Comparison of ENCODE assay signal across 1 cellular context in genomic region chr2:128348505-128349065, GRCh38.
TF ChIP-seq lines count a peak whose summit lies in the region.

No MANE protein-coding gene starts in this region.

TF ChIP-seq in IMR-90, 13 proteins besides CTCF, POLR2A, EP300 and RAD21 (continued from another document):
- TF ChIP-seq, protein P1, sequence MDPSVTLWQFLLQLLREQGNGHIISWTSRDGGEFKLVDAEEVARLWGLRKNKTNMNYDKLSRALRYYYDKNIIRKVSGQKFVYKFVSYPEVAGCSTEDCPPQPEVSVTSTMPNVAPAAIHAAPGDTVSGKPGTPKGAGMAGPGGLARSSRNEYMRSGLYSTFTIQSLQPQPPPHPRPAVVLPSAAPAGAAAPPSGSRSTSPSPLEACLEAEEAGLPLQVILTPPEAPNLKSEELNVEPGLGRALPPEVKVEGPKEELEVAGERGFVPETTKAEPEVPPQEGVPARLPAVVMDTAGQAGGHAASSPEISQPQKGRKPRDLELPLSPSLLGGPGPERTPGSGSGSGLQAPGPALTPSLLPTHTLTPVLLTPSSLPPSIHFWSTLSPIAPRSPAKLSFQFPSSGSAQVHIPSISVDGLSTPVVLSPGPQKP (IDR thresholded peaks at IDR 0.05; ENCODE audit: borderline replicate concordance, low read depth, low read length), result no peak
- no peak for TF ChIP-seq MXI1 (IDR thresholded peaks at IDR 0.05; ENCODE audit: borderline replicate concordance, low read depth, low read length)
TF ChIP-seq in IMR-90: peak in this region for 0.
